ENCODE assay signal across 1 cellular context in genomic region chr5:892390-893136, GRCh38.
TF ChIP-seq lines count a peak whose summit lies in the region.

TSS of gene BRD9 (minus strand) at chr5:892801. CDS start at chr5:892657, 144 bp downstream.
TSS of gene TRIP13 (plus strand) at chr5:892884. CDS start at chr5:892999, 115 bp downstream.

TF ChIP-seq in HepG2, 621 proteins besides CTCF, POLR2A, EP300 and RAD21 (continued from another document and continues in another):
- TF ChIP-seq ZNF646 (CRISPR knock-in tag; IDR thresholded peaks at IDR 0.05) (no peak), MAX (IDR thresholded peaks at IDR 0.05) (peak; percentile 86), ZNF33B (CRISPR knock-in tag; IDR thresholded peaks at IDR 0.05) (no peak), TCF7 (IDR thresholded peaks at IDR 0.05; ENCODE audit: low read depth) (no peak; the same call in 1 of the 2 replicates), CERS6 (CRISPR knock-in tag; IDR thresholded peaks at IDR 0.05) (no peak), HCFC1 (IDR thresholded peaks at IDR 0.05; ENCODE audit: low read depth, low read length) (peak; percentile 65), PPARG (CRISPR knock-in tag; conservative IDR thresholded peaks at IDR 0.05) (0 out of 2 replicates have a peak, but pooled peaks have one; percentile 15), SMARCC2 (IDR thresholded peaks at IDR 0.05) (no peak), RXRB (CRISPR knock-in tag; IDR thresholded peaks at IDR 0.05; ENCODE audit: borderline replicate concordance) (no peak), HOXA3 (CRISPR knock-in tag; IDR thresholded peaks at IDR 0.05) (peak; percentile 88; the same call in 1 of the 2 replicates), ZNF543 (CRISPR knock-in tag; IDR thresholded peaks at IDR 0.05) (peak; percentile 61; the same call in 1 of the 2 replicates), ZNF737 (CRISPR knock-in tag; IDR thresholded peaks at IDR 0.05; ENCODE audit: borderline replicate concordance) (no peak), ZNF710 (CRISPR knock-in tag; IDR thresholded peaks at IDR 0.05; ENCODE audit: borderline replicate concordance) (no peak), ZNF572 (CRISPR knock-in tag; IDR thresholded peaks at IDR 0.05) (no peak), ZNF839 (CRISPR knock-in tag; IDR thresholded peaks at IDR 0.05; ENCODE audit: borderline replicate concordance) (no peak), PAWR (CRISPR knock-in tag; IDR thresholded peaks at IDR 0.05; ENCODE audit: borderline replicate concordance) (no peak), ZNF24 (IDR thresholded peaks at IDR 0.05) (no peak), NFE2L2 (IDR thresholded peaks at IDR 0.05; ENCODE audit: low read length) (no peak), JUNB (CRISPR knock-in tag; IDR thresholded peaks at IDR 0.05; ENCODE audit: borderline replicate concordance) (no peak), ATF7 (IDR thresholded peaks at IDR 0.05) (no peak), ATF7 (CRISPR knock-in tag; IDR thresholded peaks at IDR 0.05) (no peak), ZNF576 (CRISPR knock-in tag; IDR thresholded peaks at IDR 0.05) (no peak), ZNF556 (CRISPR knock-in tag; IDR thresholded peaks at IDR 0.05; ENCODE audit: borderline replicate concordance) (peak; percentile 59; the same call in 1 of the 2 replicates), ZSCAN31 (CRISPR knock-in tag; IDR thresholded peaks at IDR 0.05; ENCODE audit: low read depth) (no peak; the same call in 1 of the 2 replicates), ISX (CRISPR knock-in tag; conservative IDR thresholded peaks at IDR 0.05) (0 out of 2 replicates have a peak, but pooled peaks have one; percentile 24), ZNF615 (CRISPR knock-in tag; IDR thresholded peaks at IDR 0.05; ENCODE audit: borderline replicate concordance) (no peak), NCOA1 (CRISPR knock-in tag; IDR thresholded peaks at IDR 0.05) (no peak), PAXIP1 (CRISPR knock-in tag; conservative IDR thresholded peaks at IDR 0.05) (0 out of 2 replicates have a peak, but pooled peaks have one; percentile 22), AHDC1 (CRISPR knock-in tag; IDR thresholded peaks at IDR 0.05; ENCODE audit: borderline replicate concordance) (no peak), ZNF274 (CRISPR knock-in tag; IDR thresholded peaks at IDR 0.05) (no peak; the same call in 1 of the 2 replicates), ZNF746 (CRISPR knock-in tag; IDR thresholded peaks at IDR 0.05) (0 out of 2 replicates have a peak, but pooled peaks have one; percentile 46), ARHGAP35 (CRISPR knock-in tag; IDR thresholded peaks at IDR 0.05; ENCODE audit: borderline replicate concordance) (no peak), ZBTB33 (CRISPR knock-in tag; IDR thresholded peaks at IDR 0.05) (no peak), TRAFD1 (CRISPR knock-in tag; IDR thresholded peaks at IDR 0.05; ENCODE audit: borderline replicate concordance) (no peak), ZNF382 (CRISPR knock-in tag; IDR thresholded peaks at IDR 0.05; ENCODE audit: borderline replicate concordance) (no peak), ELF3 (CRISPR knock-in tag; IDR thresholded peaks at IDR 0.05) (peak; percentile 54)
